Comparison of ENCODE assay signal across 9 cellular contexts in genomic region chr4:4859799-4860380, GRCh38. TPM values are rescaled to one million over a fixed set of nuclear protein-coding genes. Genes with fewer than 3 reads are reported as not detected.
DNase-seq lines count a peak whose midpoint lies in the region; ATAC-seq, FAIRE-seq and TF ChIP-seq lines count a peak whose summit lies in the region.
"Had no signal": no experiment of that assay in that cellular context is flagged by ENCODE, and none has a peak within 500 bp of the region (broad histone marks: within the 10 kb centered on the region; RNA-seq: fewer than 3 reads in every experiment).

No MANE protein-coding gene starts in this region.

- H3K36me3 ChIP-seq in astrocyte (ENCODE audit: insufficient read depth, low read length) (no peaks in the 10 kb centered on the region), liver (ENCODE audit: control insufficient read depth in 4 of 4, insufficient read depth in 3 of 4, low read depth in 1 of 4, low read length in 3 of 4) (no peaks in the 10 kb centered on the region), urinary bladder (ENCODE audit: insufficient read depth) (no peaks in the 10 kb centered on the region)

- peaks cover 83% of the 10 kb centered on the region for H3K27me3 Mint-ChIP-seq in activated CD8-positive, alpha-beta memory T cell treated with anti-CD3 and anti-CD28 coated beads, Interleukin-2, amount 10 ng/mL, durations not matched to agents 7 days and 5 days
- H3K27me3 Mint-ChIP-seq in astrocyte (ENCODE audit: low read depth, unreplicated experiment), result peaks cover 80% of the 10 kb centered on the region

- H3K4me1 Mint-ChIP-seq in activated CD8-positive, alpha-beta memory T cell treated with anti-CD3 and anti-CD28 coated beads, Interleukin-2, amount 10 ng/mL, durations not matched to agents 7 days and 5 days, result peaks cover 15% of the 10 kb centered on the region
- H3K4me1 Mint-ChIP-seq in astrocyte (ENCODE audit: low read depth, unreplicated experiment), result peaks cover 3% of the 10 kb centered on the region

- H3K27me3 ChIP-seq in astrocyte (ENCODE audit: insufficient read depth, low read length) (peaks cover 68% of the 10 kb centered on the region), liver (ENCODE audit: control insufficient read depth in 4 of 4, insufficient read depth in 4 of 4, low read length in 3 of 4) (peaks cover 6 to 33% (median 19%) of the 10 kb centered on the region in 4 donors)

- FAIRE-seq in astrocyte (lab: Jason Lieb, UNC), result no peak

- peaks cover 5% of the 10 kb centered on the region for H3K79me2 ChIP-seq in astrocyte (ENCODE audit: insufficient read depth, low read length)

- CTCF ChIA-PET in activated CD8-positive, alpha-beta memory T cell treated with anti-CD3 and anti-CD28 coated beads, Interleukin-2, amount 10 ng/mL, durations not matched to agents 7 days and 5 days (lab: Charles Lee), result no interaction called here

- peak; percentile 20 for ATAC-seq in activated CD8-positive, alpha-beta memory T cell treated with anti-CD3 and anti-CD28 coated beads, Interleukin-2, amount 10 ng/mL, durations not matched to agents 7 days and 5 days
- peak; percentile 30 for ATAC-seq in HG03139 (IDR thresholded peaks at IDR 0.05; ENCODE audit: unreplicated experiment)

- H3K4me3 Mint-ChIP-seq in activated CD8-positive, alpha-beta memory T cell treated with anti-CD3 and anti-CD28 coated beads, Interleukin-2, amount 10 ng/mL, durations not matched to agents 7 days and 5 days, result no peak overlapping the region
- no peak overlapping the region for H3K4me3 Mint-ChIP-seq in astrocyte (ENCODE audit: unreplicated experiment)

- WGBS in liver, result 2% methylated on average over 65 of the region's 65 CpGs
- under 1% methylated on average over 65 of the region's 65 CpGs for WGBS in urinary bladder

- no peak for TF ChIP-seq CTCF in astrocyte (IDR thresholded peaks at IDR 0.05; ENCODE audit: insufficient read depth, low read depth, low read length)
- no peak for TF ChIP-seq CTCF in liver (IDR thresholded peaks at IDR 0.05; ENCODE audit: low read depth, low read length, missing input control)

- H3K27ac Mint-ChIP-seq in activated CD8-positive, alpha-beta memory T cell treated with anti-CD3 and anti-CD28 coated beads, Interleukin-2, amount 10 ng/mL, durations not matched to agents 7 days and 5 days, result no peak overlapping the region
- H3K27ac Mint-ChIP-seq in astrocyte (ENCODE audit: unreplicated experiment), result no peak overlapping the region

- H3K4me2 ChIP-seq in astrocyte (ENCODE audit: low read length), result peak overlapping the region; percentile 91

- H3K9me3 ChIP-seq in astrocyte (ENCODE audit: insufficient read depth, low read depth, low read length) (peaks cover 3% of the 10 kb centered on the region), liver (ENCODE audit: control insufficient read depth in 4 of 4, low read length in 3 of 4) (peaks cover 0 to 6% (median 0%) of the 10 kb centered on the region in 4 donors)

- H4K20me1 ChIP-seq in astrocyte (ENCODE audit: insufficient read depth, low read length), result peaks cover 27% of the 10 kb centered on the region

- H3K9ac ChIP-seq in astrocyte (ENCODE audit: low read length) (peak overlapping the region; percentile 81), liver (ENCODE audit: low read depth in 1 of 2, low read length in 2 of 2) (no peak overlapping the region)

- no peak for DNase-seq in activated CD8-positive, alpha-beta memory T cell treated with anti-CD3 and anti-CD28 coated beads, Interleukin-2, amount 10 ng/mL, durations not matched to agents 7 days and 5 days
- no peak for DNase-seq in activated CD8-positive, alpha-beta memory T cell treated with anti-CD3 and anti-CD28 coated beads, Interleukin-2, amount 50 U/mL, for 4 hours
- DNase-seq in astrocyte (ENCODE audit: low read depth), result no peak
- DNase-seq in activated CD4-positive, alpha-beta T cell treated with anti-CD3 and anti-CD28 coated beads, Interleukin-2, amount 50 U/mL, for 4 hours, result no peak
- DNase-seq in superior temporal gyrus (ENCODE audit: extremely low spot score), result no peak

- H3K9me3 Mint-ChIP-seq in activated CD8-positive, alpha-beta memory T cell treated with anti-CD3 and anti-CD28 coated beads, Interleukin-2, amount 10 ng/mL, durations not matched to agents 7 days and 5 days (ENCODE audit: low read depth), result no peaks in the 10 kb centered on the region
- peaks cover 22% of the 10 kb centered on the region for H3K9me3 Mint-ChIP-seq in astrocyte (ENCODE audit: unreplicated experiment)

- H3K36me3 Mint-ChIP-seq in activated CD8-positive, alpha-beta memory T cell treated with anti-CD3 and anti-CD28 coated beads, Interleukin-2, amount 10 ng/mL, durations not matched to agents 7 days and 5 days, result peaks cover 9% of the 10 kb centered on the region
- H3K36me3 Mint-ChIP-seq in astrocyte (ENCODE audit: low read depth, unreplicated experiment), result peaks cover 3% of the 10 kb centered on the region

- H3K4me3 ChIP-seq in astrocyte (ENCODE audit: insufficient read depth, low read depth, low read length), result peak overlapping the region; percentile 80
- peak overlapping the region in 2 of 3 donors; percentile 53 to 69 for H3K4me3 ChIP-seq in liver (ENCODE audit: low read depth in 1 of 3, low read length in 3 of 3)
- peak overlapping the region; percentile 59 for H3K4me3 ChIP-seq in urinary bladder (ENCODE audit: low read depth, low read length)

- H2AFZ ChIP-seq in astrocyte (ENCODE audit: low read depth, low read length), result peak overlapping the region; percentile 84

- H3K4me1 ChIP-seq in astrocyte (ENCODE audit: insufficient read depth, low read length) (peaks cover 14% of the 10 kb centered on the region), liver (ENCODE audit: control insufficient read depth in 4 of 4, insufficient read depth in 4 of 4, low read length in 3 of 4) (peaks cover 10 to 41% (median 27%) of the 10 kb centered on the region in 4 donors), urinary bladder (ENCODE audit: insufficient read depth) (peaks cover 1% of the 10 kb centered on the region)

- no peak for TF ChIP-seq RAD21 in liver (IDR thresholded peaks at IDR 0.05)

- no peak overlapping the region for H3K27ac ChIP-seq in astrocyte (ENCODE audit: low read depth, low read length)
- H3K27ac ChIP-seq in liver (ENCODE audit: low read depth in 1 of 2, low read length in 2 of 2), result no peak overlapping the region
- no peak overlapping the region for H3K27ac ChIP-seq in urinary bladder (ENCODE audit: low read depth)

TF ChIP-seq in liver, 16 proteins besides CTCF, POLR2A, EP300 and RAD21:
- no peak for TF ChIP-seq MAX (IDR thresholded peaks at IDR 0.05)
- TF ChIP-seq ATF3 (IDR thresholded peaks at IDR 0.05), result no peak
- no peak for TF ChIP-seq SP1 (IDR thresholded peaks at IDR 0.05)
- no peak for TF ChIP-seq JUND (IDR thresholded peaks at IDR 0.05)
- no peak for TF ChIP-seq GABPA (IDR thresholded peaks at IDR 0.05 in 1 of 2, conservative IDR thresholded peaks at IDR 0.05 in 1 of 2)
- TF ChIP-seq TAF1 (conservative IDR thresholded peaks at IDR 0.05), result no peak
- no peak for TF ChIP-seq HNF4A (conservative IDR thresholded peaks at IDR 0.05)

RNA-seq across cellular contexts. Expression of gene MSX1, which starts 0.4 kb away (rescaled TPM):
- total RNA-seq in activated CD8-positive, alpha-beta memory T cell treated with anti-CD3 and anti-CD28 coated beads, Interleukin-2, amount 10 ng/mL, durations not matched to agents 7 days and 5 days, result under 1 TPM in 1 of 2 experiments, not detected in 1; 0.12 TPM
- 0.87 and 0.91 TPM in 2 replicates for total RNA-seq in astrocyte
- total RNA-seq in liver, result under 1 TPM in 1 of 2 donors, not detected in 1; 0.33 TPM
- polyA plus RNA-seq in liver, result under 1 TPM; 0.13 to 0.15 TPM
- total RNA-seq in urinary bladder, result 4.7 TPM
- 15.2 TPM for polyA plus RNA-seq in urinary bladder
- total RNA-seq: activated naive CD4-positive, alpha-beta T cell treated with anti-CD3 and anti-CD28 coated beads, Interleukin-2, amount 50 U/mL, for 72 hours had no signal
